Comparison of ENCODE assay signal across 8 cellular contexts in the genomic region with DNA sequence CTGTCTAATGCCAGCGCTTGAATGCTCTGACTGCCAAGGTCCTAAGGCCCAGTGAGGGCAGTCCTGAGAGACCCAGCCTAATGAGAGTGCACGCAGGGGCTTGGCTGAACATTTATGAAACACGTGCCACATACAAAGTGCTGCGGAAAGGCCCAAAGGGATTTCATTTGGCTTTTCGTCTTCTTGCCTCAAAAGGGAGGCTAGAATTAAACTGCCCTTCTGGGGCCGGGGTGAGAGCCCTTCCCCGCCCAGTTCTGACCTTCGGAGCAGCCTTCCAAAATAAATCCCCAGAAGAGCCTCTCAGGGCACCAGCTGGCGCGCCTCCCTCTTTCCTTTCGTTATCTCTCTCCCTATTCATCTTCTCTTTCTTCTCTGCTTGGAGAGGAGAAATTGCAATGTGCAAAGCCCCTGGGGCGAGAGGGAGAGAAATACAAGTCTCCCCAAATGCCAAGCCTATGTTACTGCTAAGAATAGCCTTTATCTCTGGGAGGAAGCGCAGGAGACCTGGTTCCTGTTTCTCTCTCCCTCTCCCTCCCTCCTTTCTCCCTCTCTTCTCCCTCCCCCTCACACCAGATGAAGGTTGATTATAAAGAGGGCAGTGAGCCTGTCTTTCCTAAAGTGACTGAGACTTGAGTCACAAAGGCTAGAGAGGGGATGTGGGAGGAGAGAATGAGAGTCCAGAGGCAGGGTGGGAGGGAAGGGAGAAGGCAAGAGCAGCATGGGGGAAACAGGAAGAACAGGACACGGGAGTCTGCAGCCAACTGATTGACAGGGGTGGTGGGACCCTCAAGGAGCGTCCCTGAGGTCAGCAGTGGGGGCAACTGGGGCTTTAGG. TPM values are rescaled to one million over a fixed set of nuclear protein-coding genes. Genes with fewer than 3 reads are reported as not detected.
A peak's percentile ranks its signal among the peaks of the same experiment; 100 is the strongest.
DNase-seq lines count a peak whose midpoint lies in the region; ATAC-seq, FAIRE-seq and TF ChIP-seq lines count a peak whose summit lies in the region.

No MANE protein-coding gene starts in this region.

- no peak overlapping the region for H3K27ac ChIP-seq in OCI-LY1 (ENCODE audit: low read depth, low read length, poor library complexity, severe bottlenecking)
- peak overlapping the region; percentile 71; the same call in 2 of the 3 replicates for H3K27ac ChIP-seq in K562 (ENCODE audit: extremely low read depth, low read depth, low read length)
- peak overlapping the region; percentile 98 for H3K27ac ChIP-seq in smooth muscle cell (ENCODE audit: low read depth)

- H3K27ac Mint-ChIP-seq in CD14-positive monocyte (peak overlapping the region; percentile 69 to 93 (median 84)), immature natural killer cell (peak overlapping the region in 4 of 6 donors; percentile 33 to 89 (median 47))

- peak overlapping the region; percentile 29; the same call in 1 of the 2 replicates for H3K4me2 ChIP-seq in OCI-LY1 (ENCODE audit: low read length)
- peak overlapping the region; percentile 70 for H3K4me2 ChIP-seq in K562 (ENCODE audit: insufficient read depth, low read length)
- H3K4me2 ChIP-seq in smooth muscle cell, result peak overlapping the region; percentile 96

- intact Hi-C loops in CD14-positive monocyte (cut with micrococcal nuclease), result loop anchor here (5.0 to 10.0 kb wide), 3 partner anchors 135 to 667 kb away; no protein-coding TSS in a partner anchor
- intact Hi-C loops in K562 (cut with micrococcal nuclease), result loop anchor here (1.0 to 10.0 kb wide), 3 partner anchors 140 to 465 kb away; partner anchors contain the start of gene GSK3B

- H3K9me3 Mint-ChIP-seq in CD14-positive monocyte, result peaks cover 0 to 2% (median 0%) of the 10 kb centered on the region in 7 donors
- no peaks in the 10 kb centered on the region for H3K9me3 Mint-ChIP-seq in immature natural killer cell

- TF ChIP-seq RAD21 in K562 (CRISPR knock-in tag; conservative IDR thresholded peaks at IDR 0.05 in 1 of 2, IDR thresholded peaks at IDR 0.05 in 1 of 2), result no peak

- peak; percentile 67 for TF ChIP-seq CTCF in CD14-positive monocyte (IDR thresholded peaks at IDR 0.05)
- no peak for TF ChIP-seq CTCF in OCI-LY1 (IDR thresholded peaks at IDR 0.05; ENCODE audit: low read length)
- TF ChIP-seq CTCF in K562 (IDR thresholded peaks at IDR 0.05 in 2 of 3, conservative IDR thresholded peaks at IDR 0.05 in 1 of 3; ENCODE audit: insufficient read depth in 2 of 3, low read depth in 1 of 3, low read length in 3 of 3), result peak in 1 of 3 experiments; percentile 16; a peak in 1 of 6 replicates
- TF ChIP-seq CTCF in smooth muscle cell (IDR thresholded peaks at IDR 0.05; ENCODE audit: borderline replicate concordance, insufficient read depth, poor library complexity, severe bottlenecking), result no peak

- H3K4me3 ChIP-seq in OCI-LY1 (ENCODE audit: low read depth, low read length, poor library complexity, severe bottlenecking) (no peak overlapping the region), K562 (peak overlapping the region; percentile 24), smooth muscle cell (peak overlapping the region; percentile 56)

- no peak for TF ChIP-seq POLR2A in K562 (conservative IDR thresholded peaks at IDR 0.05)

- DNase-seq in CD14-positive monocyte (ENCODE audit: low spot score), result no peak
- peak in 3 of 4 experiments; percentile 17 to 72 (median 22) for DNase-seq in K562 (ENCODE audit: extremely low read depth in 1 of 4, low spot score in 3 of 4)
- DNase-seq in immature natural killer cell, result no peak
- no peak for DNase-seq in smooth muscle cell (lab: John Stamatoyannopoulos, UW; ENCODE audit: unreplicated experiment)
- no peak for DNase-seq in stimulated activated CD8-positive, alpha-beta memory T cell treated with anti-CD3 and anti-CD28 coated beads, Interleukin-4, amount 100 ng/mL, for 48 hours

- H3K36me3 Mint-ChIP-seq in CD14-positive monocyte (no peaks in the 10 kb centered on the region), immature natural killer cell (no peaks in the 10 kb centered on the region)

- H3K27me3 Mint-ChIP-seq in CD14-positive monocyte (ENCODE audit: low read depth in 3 of 3), result peaks cover 0 to 5% (median 2%) of the 10 kb centered on the region in 3 donors
- H3K27me3 Mint-ChIP-seq in immature natural killer cell (ENCODE audit: low read depth in 3 of 3), result peaks cover 7 to 17% (median 12%) of the 10 kb centered on the region in 3 donors

- no peaks in the 10 kb centered on the region for H3F3A ChIP-seq in OCI-LY1 (ENCODE audit: insufficient read depth, low read length)
- H3F3A ChIP-seq in smooth muscle cell (ENCODE audit: low read depth), result peaks cover 18% of the 10 kb centered on the region

- H3K27me3 ChIP-seq in OCI-LY1 (ENCODE audit: insufficient read depth, low read length) (no peaks in the 10 kb centered on the region), K562 (ENCODE audit: control insufficient read depth in 2 of 2, insufficient read depth in 2 of 2, low read length in 2 of 2) (no peaks in the 10 kb centered on the region; a peak in 1 of 5 replicates), smooth muscle cell (ENCODE audit: low read depth) (no peaks in the 10 kb centered on the region)

- CTCF ChIA-PET in K562 (lab: Yijun Ruan, JAX; ENCODE audit: low intra/inter-chr PET ratio), result interaction anchor here (0.7 to 1.8 kb wide), 7 partner anchors 138 to 1015 kb away, joined by 3 to 8 read pairs (median 3); no protein-coding TSS in a partner anchor

- H4K20me1 ChIP-seq in OCI-LY1 (ENCODE audit: insufficient read depth, low read length), result no peaks in the 10 kb centered on the region
- H4K20me1 ChIP-seq in K562 (replicated peaks; ENCODE audit: control insufficient read depth, insufficient read depth, low read length), result no peaks in the 10 kb centered on the region
- H4K20me1 ChIP-seq in smooth muscle cell (ENCODE audit: low read depth), result no peaks in the 10 kb centered on the region

- peak; percentile 55; the same call in 1 of the 2 replicates for TF ChIP-seq EP300 in K562 (IDR thresholded peaks at IDR 0.05; ENCODE audit: low read length)

- H3K4me3 Mint-ChIP-seq in CD14-positive monocyte (peak overlapping the region; percentile 83 to 92), immature natural killer cell (peak overlapping the region; percentile 7 to 83 (median 37))

- H2AFZ ChIP-seq in OCI-LY1 (ENCODE audit: low read length), result no peak overlapping the region
- peak overlapping the region; percentile 95 for H2AFZ ChIP-seq in K562 (ENCODE audit: low read depth, low read length)
- peak overlapping the region; percentile 82 for H2AFZ ChIP-seq in smooth muscle cell (ENCODE audit: low read depth)

- H3K79me2 ChIP-seq in OCI-LY1 (ENCODE audit: insufficient read depth, low read length) (no peaks in the 10 kb centered on the region), K562 (ENCODE audit: control insufficient read depth, insufficient read depth, low read length) (no peaks in the 10 kb centered on the region), smooth muscle cell (ENCODE audit: low read depth) (no peaks in the 10 kb centered on the region)

- H3K9me3 ChIP-seq in OCI-LY1 (ENCODE audit: low read length), result no peaks in the 10 kb centered on the region
- no peaks in the 10 kb centered on the region for H3K9me3 ChIP-seq in K562 (replicated peaks; ENCODE audit: control insufficient read depth, insufficient read depth, low read depth, low read length)
- no peaks in the 10 kb centered on the region for H3K9me3 ChIP-seq in smooth muscle cell (replicated peaks; ENCODE audit: low read depth)

- POLR2A ChIA-PET in K562 (lab: Yijun Ruan, JAX), result interaction anchor here (0.7 to 1.1 kb wide), 4 partner anchors 15 to 466 kb away, joined by 3 to 4 read pairs (median 3); partner anchors contain the start of genes GTF2E1 and RABL3

- 3% methylated on average over 6 of the region's 15 CpGs for WGBS in K562 (ENCODE audit: insufficient coverage, low coverage, missing lambda C conversion rate)
- WGBS in smooth muscle cell (ENCODE audit: low lambda C conversion rate), result 2% methylated on average over 15 of the region's 15 CpGs

- H3K9ac ChIP-seq in OCI-LY1 (ENCODE audit: low read length) (no peak overlapping the region), K562 (ENCODE audit: insufficient read depth in 1 of 2, low read depth in 2 of 2, low read length in 2 of 2) (peak overlapping the region; percentile 23 to 50; a peak in 3 of 4 replicates), smooth muscle cell (ENCODE audit: low read depth) (peak overlapping the region; percentile 96)

- H3K9me1 ChIP-seq in K562 (ENCODE audit: control insufficient read depth, insufficient read depth, low read length), result no peaks in the 10 kb centered on the region

- H3K36me3 ChIP-seq in OCI-LY1 (ENCODE audit: insufficient read depth, low read length), result no peaks in the 10 kb centered on the region
- no peaks in the 10 kb centered on the region for H3K36me3 ChIP-seq in K562 (ENCODE audit: control insufficient read depth, insufficient read depth, low read length)
- H3K36me3 ChIP-seq in smooth muscle cell (ENCODE audit: low read depth), result no peaks in the 10 kb centered on the region

- no TSS peak for BruUV-seq in K562 (replicated peaks; lab: Mats Ljungman, UMichigan)

- in situ Hi-C loops in K562 (cut with MboI), result loop anchor here (10.0 kb wide), 1 partner anchor 105 kb away; the partner anchor contains the start of gene FSTL1

- peak; percentile 79 for FAIRE-seq in K562 (lab: Jason Lieb, UNC)

- H3K4me1 Mint-ChIP-seq in CD14-positive monocyte (peaks cover 22% of the 10 kb centered on the region), immature natural killer cell (peaks cover 11 to 17% of the 10 kb centered on the region in 2 donors)

- H3K4me1 ChIP-seq in OCI-LY1 (ENCODE audit: insufficient read depth, low read length, severe bottlenecking) (peaks cover 15% of the 10 kb centered on the region), K562 (replicated peaks in 1 of 2; ENCODE audit: control insufficient read depth in 2 of 2, insufficient read depth in 2 of 2, low read length in 2 of 2) (peaks cover 0 to 7% of the 10 kb centered on the region in 2 experiments; a peak in 3 of 5 replicates), smooth muscle cell (ENCODE audit: low read depth) (peaks cover 21% of the 10 kb centered on the region)

- no peaks in the 10 kb centered on the region for H3K9me2 ChIP-seq in OCI-LY1 (ENCODE audit: low read depth, low read length)

- ATAC-seq in GM19025 (IDR thresholded peaks at IDR 0.05; ENCODE audit: low read depth, unreplicated experiment) (peak; percentile 20), HG03159 (IDR thresholded peaks at IDR 0.05; ENCODE audit: unreplicated experiment) (peak; percentile 33), K562 (peak; percentile 70)

RNA-seq across cellular contexts. Expression of gene NDUFB4, which starts 36.7 kb away (rescaled TPM):
- polyA plus RNA-seq in CD14-positive monocyte (100 to 1,000 TPM; 173 to 215 TPM), K562 (2011; rRNA removed) (124 and 135 TPM in 2 replicates), K562 (2014; fragmentation: Illumina TruSeq; extraction: Trizol) (210 and 237 TPM in 2 replicates), K562 (2014; fragmentation: Nextera tagmentation; extraction: Ambion mirVana) (100 to 1,000 TPM; 560 to 670 TPM), K562 (2014; rRNA removed) (227 and 285 TPM in 2 replicates), immature natural killer cell (100 to 1,000 TPM; 202 to 231 (median 217) TPM), smooth muscle cell (484 and 493 TPM in 2 replicates)
- total RNA-seq in K562 (2011; cell fraction: chromatin; rRNA removed; ENCODE audit: low replicate concordance), result 19.3 and 23.3 TPM in 2 replicates
- 30.1 and 30.4 TPM in 2 replicates for total RNA-seq in K562 (2011; cell fraction: nucleolus; rRNA removed)
- 35.7 and 56.3 TPM in 2 replicates for total RNA-seq in K562 (2011; cell fraction: nucleoplasm; rRNA removed)
- total RNA-seq in K562 (2014; rRNA removed) (140 and 146 TPM in 2 replicates), K562 (2014; rRNA removed; fragmentation: Illumina TruSeq; extraction: Trizol) (132 and 195 TPM in 2 replicates), K562 (2015; rRNA removed; fragmentation: Illumina TruSeq; extraction: Trizol) (312 and 351 TPM in 2 replicates), K562 (2021) (125 and 129 TPM in 2 replicates), smooth muscle cell (175 and 270 TPM in 2 replicates)
- polyA plus RNA-seq in K562 (2011; cell fraction: cytosol; rRNA removed), result 263 and 300 TPM in 2 replicates
- polyA plus RNA-seq in K562 (2011; cell fraction: nucleus; rRNA removed), result 86.7 and 94.9 TPM in 2 replicates
- polyA plus RNA-seq in K562 (2012), result 185 and 189 TPM in 2 replicates
- 69.5 and 81.5 TPM in 2 replicates for polyA minus RNA-seq in K562 (2011; rRNA and poly(A)+ RNA removed)
- polyA minus RNA-seq in K562 (2011; cell fraction: cytosol; rRNA and poly(A)+ RNA removed), result 78.5 and 124 TPM in 2 replicates
- 28.1 and 49.5 TPM in 2 replicates for polyA minus RNA-seq in K562 (2011; cell fraction: nucleus; rRNA and poly(A)+ RNA removed)

Comparison
In these comparisons a context has a peak if more than half of its experiments do, and no peak if none do; other contexts are left out.
1. DNase-seq: peak in K562 (3 of 4); none in CD14-positive monocyte (single experiment), immature natural killer cell (0 of 3), smooth muscle cell (single experiment) and stimulated activated CD8-positive, alpha-beta memory T cell treated with anti-CD3 and anti-CD28 coated beads, Interleukin-4, amount 100 ng/mL, for 48 hours (single experiment).
2. ATAC-seq: peak in every context shown above with its lines; median percentile 70 in K562; 33 in HG03159; 20 in GM19025.
3. H3K4me2 ChIP-seq: peak in every context shown above with its lines; median percentile 96 in smooth muscle cell; 70 in K562; 29 in OCI-LY1.